27 cellular contexts compared by ENCODE assay signal in genomic region chr17:67518881-67519280, GRCh38.
A peak's percentile ranks its signal among the peaks of the same experiment; 100 is the strongest.
DNase-seq lines count a peak whose midpoint lies in the region; ATAC-seq and TF ChIP-seq lines count a peak whose summit lies in the region.
"Had no signal": no experiment of that assay in that cellular context is flagged by ENCODE, and none has a peak within 500 bp of the region (broad histone marks: within the 10 kb centered on the region; RNA-seq: fewer than 3 reads in every experiment).

No MANE protein-coding gene starts in this region.

- intact Hi-C loops in vagina (cut with DNase I), result no loop called here
- intact Hi-C loops in Right ventricle myocardium inferior (cut with DNase I), result no loop called here

- H3K27me3 ChIP-seq in vagina, result no peaks in the 10 kb centered on the region
- H3K27me3 ChIP-seq: SJCRH30 had no signal

- H3K27ac ChIP-seq in vagina, result peak overlapping the region; percentile 59
- H3K27ac ChIP-seq: C4-2B, SJCRH30, WERI-Rb-1 had no signal

- no peak for TF ChIP-seq POLR2A in vagina (IDR thresholded peaks at IDR 0.05)

- no peaks in the 10 kb centered on the region for H3K9me3 ChIP-seq in vagina
- H3K9me3 ChIP-seq: SJCRH30 had no signal

- ATAC-seq in GM21723 (IDR thresholded peaks at IDR 0.05; ENCODE audit: unreplicated experiment) (no peak), Right ventricle myocardium inferior (no peak)
- ATAC-seq: activated naive CD8-positive, alpha-beta T cell treated with anti-CD3 and anti-CD28 coated beads, Interleukin-2, amount 50 U/mL, for 24 hours; esophagus mucosa; left cardiac atrium had no signal

- DNase-seq in SIG-M5 treated with dmso at 0.1 percent for 504 hours (lab: John Stamatoyannopoulos, UW; ENCODE audit: unreplicated experiment) (peak; percentile 66), SIG-M5 (lab: John Stamatoyannopoulos, UW) (no peak), MV-4-11 (lab: John Stamatoyannopoulos, UW) (peak; percentile 72), fibroblast of mammary gland (ENCODE audit: low read depth) (peak; percentile 92), vagina (ENCODE audit: extremely low spot score in 2 of 2) (no peak), Right ventricle myocardium inferior (ENCODE audit: missing footprints) (no peak)
- no peak for DNase-seq in stimulated activated naive CD4-positive, alpha-beta T cell (lab: John Stamatoyannopoulos, UW)
- DNase-seq: activated CD4-positive, alpha-beta T cell treated with anti-CD3 and anti-CD28 coated beads, Interleukin-2, amount 50 U/mL, for 4 hours; activated CD8-positive, alpha-beta memory T cell treated with anti-CD3 and anti-CD28 coated beads, Interleukin-2, amount 50 U/mL, for 48 hours; activated naive CD8-positive, alpha-beta T cell treated with anti-CD3 and anti-CD28 coated beads, Interleukin-2, amount 50 U/mL, for 24 hours; effector CD8-positive, alpha-beta T cell; head of caudate nucleus; KG1; left cardiac atrium; mesendoderm; NCI-H1048; NCI-H1930; occipital lobe; retina; SJCRH30; stimulated activated naive CD4-positive, alpha-beta T cell treated with Interleukin-2 at 50 U/mL for 16 hours; T-helper 2 cell; WERI-Rb-1 had no signal

- H3K4me3 ChIP-seq in fibroblast of mammary gland (ENCODE audit: control insufficient read depth, low read depth, low read length) (no peak overlapping the region), vagina (no peak overlapping the region)
- H3K4me3 ChIP-seq: SJCRH30, smooth muscle cell had no signal

- no peak for TF ChIP-seq CTCF in fibroblast of mammary gland (conservative IDR thresholded peaks at IDR 0.05; ENCODE audit: control insufficient read depth, insufficient read depth, low read depth, low read length)
- no peak for TF ChIP-seq CTCF in vagina (IDR thresholded peaks at IDR 0.05)

- no peaks in the 10 kb centered on the region for H3K36me3 ChIP-seq in vagina
- H3K36me3 ChIP-seq: SJCRH30, WERI-Rb-1 had no signal

- H3K4me1 ChIP-seq in vagina, result peaks cover 18% of the 10 kb centered on the region
- H3K4me1 ChIP-seq: SJCRH30 had no signal

Comparison
In these comparisons a context has a peak if more than half of its experiments do, and no peak if none do; other contexts are left out.
1. DNase-seq: peak in SIG-M5 treated with dmso at 0.1 percent for 504 hours (single experiment), MV-4-11 (single experiment) and fibroblast of mammary gland (single experiment); none in SIG-M5 (single experiment), vagina (0 of 2), stimulated activated naive CD4-positive, alpha-beta T cell (0 of 6) and Right ventricle myocardium inferior (single experiment).